8 cellular contexts compared by ENCODE assay signal in the genomic region with DNA sequence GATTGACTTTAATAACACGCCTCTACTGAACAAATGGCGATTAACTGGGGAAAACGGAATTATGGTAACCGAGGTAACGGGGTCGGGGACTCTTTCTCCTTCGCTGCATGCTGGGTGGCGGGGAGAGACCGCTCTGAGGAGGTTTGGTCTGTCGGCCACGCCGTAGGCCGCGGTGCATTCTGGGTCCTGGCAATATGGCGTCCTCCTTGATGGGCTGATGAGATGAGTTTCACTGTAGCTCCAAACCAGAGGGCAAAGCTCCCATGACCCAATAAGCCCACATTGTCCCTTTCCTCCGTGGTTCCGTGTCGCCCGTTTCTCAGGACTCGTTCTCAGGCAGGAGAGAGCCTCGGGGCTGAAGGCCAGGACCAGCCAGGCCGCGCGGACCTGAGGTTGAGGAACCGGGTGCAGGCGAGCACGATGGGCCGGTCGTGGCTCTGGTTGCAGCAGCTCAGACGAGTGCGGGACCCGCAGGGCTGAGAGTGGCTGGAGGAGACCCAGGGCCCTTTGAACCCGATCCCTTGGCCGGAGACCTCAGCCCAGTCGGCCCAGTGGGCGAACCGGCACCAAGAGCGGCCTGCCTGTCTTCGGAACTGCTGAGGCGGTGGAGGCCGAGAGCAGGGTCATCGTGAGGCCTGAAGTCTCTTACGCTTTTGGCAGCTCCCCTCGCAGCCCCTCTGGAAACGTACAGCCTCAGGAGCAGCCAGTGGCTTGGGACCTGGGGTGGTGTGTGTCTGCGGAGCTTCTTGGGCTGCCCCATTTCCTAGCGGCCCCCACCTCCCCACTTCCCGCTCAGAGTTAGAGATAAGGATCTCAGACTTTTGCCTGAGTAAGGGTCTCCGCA. TPM values are rescaled to one million over a fixed set of nuclear protein-coding genes. Genes with fewer than 3 reads are reported as not detected.
DNase-seq lines count a peak whose midpoint lies in the region; ATAC-seq, FAIRE-seq and TF ChIP-seq lines count a peak whose summit lies in the region.

A gene with protein sequence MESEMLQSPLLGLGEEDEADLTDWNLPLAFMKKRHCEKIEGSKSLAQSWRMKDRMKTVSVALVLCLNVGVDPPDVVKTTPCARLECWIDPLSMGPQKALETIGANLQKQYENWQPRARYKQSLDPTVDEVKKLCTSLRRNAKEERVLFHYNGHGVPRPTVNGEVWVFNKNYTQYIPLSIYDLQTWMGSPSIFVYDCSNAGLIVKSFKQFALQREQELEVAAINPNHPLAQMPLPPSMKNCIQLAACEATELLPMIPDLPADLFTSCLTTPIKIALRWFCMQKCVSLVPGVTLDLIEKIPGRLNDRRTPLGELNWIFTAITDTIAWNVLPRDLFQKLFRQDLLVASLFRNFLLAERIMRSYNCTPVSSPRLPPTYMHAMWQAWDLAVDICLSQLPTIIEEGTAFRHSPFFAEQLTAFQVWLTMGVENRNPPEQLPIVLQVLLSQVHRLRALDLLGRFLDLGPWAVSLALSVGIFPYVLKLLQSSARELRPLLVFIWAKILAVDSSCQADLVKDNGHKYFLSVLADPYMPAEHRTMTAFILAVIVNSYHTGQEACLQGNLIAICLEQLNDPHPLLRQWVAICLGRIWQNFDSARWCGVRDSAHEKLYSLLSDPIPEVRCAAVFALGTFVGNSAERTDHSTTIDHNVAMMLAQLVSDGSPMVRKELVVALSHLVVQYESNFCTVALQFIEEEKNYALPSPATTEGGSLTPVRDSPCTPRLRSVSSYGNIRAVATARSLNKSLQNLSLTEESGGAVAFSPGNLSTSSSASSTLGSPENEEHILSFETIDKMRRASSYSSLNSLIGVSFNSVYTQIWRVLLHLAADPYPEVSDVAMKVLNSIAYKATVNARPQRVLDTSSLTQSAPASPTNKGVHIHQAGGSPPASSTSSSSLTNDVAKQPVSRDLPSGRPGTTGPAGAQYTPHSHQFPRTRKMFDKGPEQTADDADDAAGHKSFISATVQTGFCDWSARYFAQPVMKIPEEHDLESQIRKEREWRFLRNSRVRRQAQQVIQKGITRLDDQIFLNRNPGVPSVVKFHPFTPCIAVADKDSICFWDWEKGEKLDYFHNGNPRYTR (N-terminal part only) (plus strand): TSS at position 184 of the 844 bp plus-strand sequence. CDS start 792 bp downstream, outside the sequence.

- H3K27me3 ChIP-seq in colonic mucosa, result no peaks in the 10 kb centered on the region

- ATAC-seq in HG03342 (IDR thresholded peaks at IDR 0.05; ENCODE audit: unreplicated experiment), result peak; percentile 66
- ATAC-seq in HG03175 (IDR thresholded peaks at IDR 0.05; ENCODE audit: unreplicated experiment), result no peak

- peak within 1 kb of the TSS; percentile 98 for H3K4me3 ChIP-seq in colonic mucosa

- peak; percentile 93 for FAIRE-seq in GM12891 (lab: Jason Lieb, UNC)

- H3K27ac ChIP-seq in colonic mucosa, result peak within 1 kb of the TSS; percentile 21

- peak; percentile 93 for TF ChIP-seq POLR2A in GM12891 (IDR thresholded peaks at IDR 0.05; ENCODE audit: low read depth, low read length)

- DNase-seq in GM12891 (ENCODE audit: insufficient read length, low spot score) (peak; percentile 96), NCI-H524 treated with DMSO at 0.1 percent for 48 hours (lab: John Stamatoyannopoulos, UW) (peak; percentile 84), colonic mucosa (peak; percentile 97), kidney tubule cell (ENCODE audit: low spot score) (peak; percentile 87)
- DNase-seq in activated CD4-positive, alpha-beta T cell treated with anti-CD3 and anti-CD28 coated beads for 48 hours, result peak; percentile 95
- peak; percentile 81 to 90 for DNase-seq in stimulated activated CD4-positive, alpha-beta T cell treated with anti-CD3 and anti-CD28 coated beads, Interleukin-15, amount 100 ng/mL, for 48 hours (ENCODE audit: low read depth in 2 of 2)

- H3K9ac ChIP-seq in colonic mucosa (ENCODE audit: low read depth in 2 of 2, low read length in 2 of 2), result peak within 1 kb of the TSS; percentile 86 to 93

- H3K36me3 ChIP-seq in colonic mucosa, result no peaks in the 10 kb centered on the region

- no peak for TF ChIP-seq CTCF in colonic mucosa (IDR thresholded peaks at IDR 0.05)

- peaks cover 13% of the 10 kb centered on the region for H3K4me1 ChIP-seq in colonic mucosa

- H3K9me3 ChIP-seq in colonic mucosa, result no peaks in the 10 kb centered on the region

- intact Hi-C loops in colonic mucosa (cut with DNase I), result no loop called here

TF ChIP-seq in GM12891, 5 proteins besides CTCF, POLR2A, EP300 and RAD21:
- TF ChIP-seq SPI1 (IDR thresholded peaks at IDR 0.05; ENCODE audit: low read depth, low read length) (no peak), PAX5 (IDR thresholded peaks at IDR 0.05; ENCODE audit: insufficient read depth, low read length, severe bottlenecking) (no peak), POU2F2 (IDR thresholded peaks at IDR 0.05; ENCODE audit: low read depth, low read length) (peak; percentile 46), POLR2AphosphoS5 (IDR thresholded peaks at IDR 0.05; ENCODE audit: low read depth, low read length) (peak; percentile 93), TAF1 (IDR thresholded peaks at IDR 0.05; ENCODE audit: low read depth, low read length) (peak; percentile 98)
TF ChIP-seq in GM12891: peak in this region for 3.

RNA-seq across cellular contexts. Expression of the gene that starts here (rescaled TPM):
- 9.2 TPM for polyA plus RNA-seq in GM12891 (2012; ENCODE audit: low read depth, missing spikeins)
- total RNA-seq in colonic mucosa, result 10 to 100 TPM; 21.2 to 39.6 TPM
